Comparison of ENCODE assay signal across 2 cellular contexts in genomic region chr16:9165601-9166220, GRCh38.
TF ChIP-seq lines count a peak whose summit lies in the region.

No MANE protein-coding gene starts in this region.

TF ChIP-seq in A549, 52 proteins besides CTCF, POLR2A, EP300 and RAD21:
- no peak for TF ChIP-seq NR3C1 (IDR thresholded peaks at IDR 0.05)
- TF ChIP-seq MAFK (IDR thresholded peaks at IDR 0.05; ENCODE audit: partially characterized antibody): peak; percentile 69
- TF ChIP-seq PHF8 (IDR thresholded peaks at IDR 0.05; ENCODE audit: borderline replicate concordance, low read depth): no peak
- TF ChIP-seq FOSL2 (IDR thresholded peaks at IDR 0.05): no peak
- TF ChIP-seq FOSL2 (CRISPR knock-in tag; IDR thresholded peaks at IDR 0.05): no peak
- no peak for TF ChIP-seq RARB (CRISPR knock-in tag; IDR thresholded peaks at IDR 0.05)
- no peak for TF ChIP-seq ELK1 (IDR thresholded peaks at IDR 0.05; ENCODE audit: low read depth, low read length)
- no peak for TF ChIP-seq REST (IDR thresholded peaks at IDR 0.05)

TF ChIP-seq in IMR-90, 13 proteins besides CTCF, POLR2A, EP300 and RAD21:
- TF ChIP-seq MAFK (IDR thresholded peaks at IDR 0.05; ENCODE audit: low read depth, low read length) (peak; percentile 59; the same call in 1 of the 2 replicates), SMC3 (IDR thresholded peaks at IDR 0.05; ENCODE audit: low read depth, low read length) (no peak)
